7 cellular contexts compared by ENCODE assay signal in the genomic region with DNA sequence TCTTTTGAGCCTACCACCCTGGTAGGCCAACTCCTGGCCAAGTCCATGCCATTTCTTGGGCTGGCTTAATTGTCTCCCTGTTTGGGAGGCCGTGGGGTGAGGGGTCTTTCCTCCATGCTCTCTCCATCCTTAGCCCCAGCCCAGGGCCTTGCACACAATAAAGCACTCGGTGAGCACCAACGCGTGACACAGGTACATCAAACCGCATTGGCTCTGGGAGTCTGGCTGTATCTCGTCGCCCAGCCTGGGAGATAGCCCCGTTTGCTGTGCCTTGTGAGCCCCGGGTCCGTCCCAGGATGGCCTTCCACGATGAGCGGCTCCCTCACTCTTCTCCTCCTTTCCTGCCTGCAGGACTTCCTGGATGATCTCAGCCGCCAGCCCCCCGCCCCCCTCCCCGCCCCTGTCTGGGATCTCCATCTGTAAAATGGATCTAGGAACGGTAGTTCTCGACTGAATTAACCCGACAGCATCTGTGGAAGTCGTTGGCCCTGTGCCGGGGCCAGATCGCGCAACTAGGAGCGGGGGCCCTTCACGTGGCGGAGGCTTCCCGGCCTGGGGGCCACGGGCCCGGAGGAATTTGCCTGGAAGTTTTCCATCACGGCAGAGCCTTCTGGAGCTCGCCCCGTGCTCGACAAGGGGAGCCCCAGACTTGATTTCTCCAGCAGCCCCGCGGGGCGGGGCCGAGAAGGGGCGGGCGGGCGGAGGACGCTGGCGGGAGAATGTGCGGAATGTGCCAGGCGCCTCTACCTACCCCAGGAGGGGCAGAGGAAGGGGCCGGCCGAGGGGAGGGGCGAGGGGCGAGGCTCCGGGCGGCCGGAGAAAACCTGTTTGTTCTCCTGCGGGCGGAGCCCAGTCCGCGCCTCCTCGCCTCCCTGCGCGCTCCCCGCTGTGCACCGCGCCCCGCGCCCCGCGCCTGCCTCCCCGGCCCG. TPM values are rescaled to one million over a fixed set of nuclear protein-coding genes. Genes with fewer than 3 reads are reported as not detected.
DNase-seq lines count a peak whose midpoint lies in the region; ATAC-seq and TF ChIP-seq lines count a peak whose summit lies in the region.

Gene ZNF185 (plus strand): TSS at position 852 of the 929 bp plus-strand sequence. CDS start 16,423 bp downstream, outside the sequence.

- 27 to 68% methylated on average over 5 to 42 of the region's 66 CpGs for WGBS in GM23248 (ENCODE audit: low coverage in 1 of 2, low lambda C conversion rate in 2 of 2, missing lambda C conversion rate in 2 of 2), 2 experiments
- 12 to 28% (median 25%) methylated on average over 11 to 64 of the region's 66 CpGs for WGBS in psoas muscle, 3 donors

- H3K9me2 ChIP-seq in GM23248 (ENCODE audit: insufficient read depth): no peaks in the 10 kb centered on the region

- no peak for ATAC-seq in psoas muscle

- no peak within 1 kb of the TSS for H3K9ac ChIP-seq in GM23248

- H4K20me1 ChIP-seq in GM23248 (ENCODE audit: insufficient read depth): no peaks in the 10 kb centered on the region

- peak; percentile 13 for DNase-seq in GM23248
- DNase-seq in NCI-H748 treated with DMSO at 0.1 percent for 48 hours (lab: John Stamatoyannopoulos, UW): peak; percentile 10
- DNase-seq in fibroblast of villous mesenchyme (ENCODE audit: low read depth): peak; percentile 12
- no peak for DNase-seq in psoas muscle
- DNase-seq in SK-N-DZ (ENCODE audit: low spot score): no peak
- no peak for DNase-seq in effector CD8-positive, alpha-beta T cell (lab: John Stamatoyannopoulos, UW)
- no peak for DNase-seq in RKO (ENCODE audit: low spot score)

- H3F3A ChIP-seq in GM23248 (ENCODE audit: insufficient read depth): no peaks in the 10 kb centered on the region

- H3K9me3 ChIP-seq in GM23248 (ENCODE audit: low read depth) (no peaks in the 10 kb centered on the region), psoas muscle (no peaks in the 10 kb centered on the region)

- no peak within 1 kb of the TSS for H3K4me2 ChIP-seq in GM23248 (ENCODE audit: unreplicated experiment)

- H3K4me3 ChIP-seq in GM23248 (peak within 1 kb of the TSS; percentile 51), fibroblast of villous mesenchyme (ENCODE audit: low read depth, low read length) (peak within 1 kb of the TSS; percentile 43), psoas muscle (peak within 1 kb of the TSS; percentile 39)

- H3K36me3 ChIP-seq in GM23248 (ENCODE audit: low read depth) (no peaks in the 10 kb centered on the region), psoas muscle (ENCODE audit: insufficient read depth in 1 of 2, low read depth in 1 of 2) (no peaks in the 10 kb centered on the region)

- TF ChIP-seq CTCF in fibroblast of villous mesenchyme (IDR thresholded peaks at IDR 0.05; ENCODE audit: insufficient read depth, low read depth, low read length) (no peak), psoas muscle (IDR thresholded peaks at IDR 0.05) (no peak)

- in situ Hi-C loops in GM23248 (cut with MboI): no loop called here

- H3K79me2 ChIP-seq in GM23248 (ENCODE audit: insufficient read depth): no peaks in the 10 kb centered on the region

- no peak within 1 kb of the TSS for H3K27ac ChIP-seq in GM23248
- H3K27ac ChIP-seq in psoas muscle: no peak within 1 kb of the TSS

- intact Hi-C loops in psoas muscle (cut with DNase I): no loop called here

- H3K4me1 ChIP-seq in GM23248 (ENCODE audit: insufficient read depth) (0 out of 2 replicates have a peak, but pooled peaks cover 8% of the 10 kb centered on the region), psoas muscle (no peaks in the 10 kb centered on the region)

- no peaks in the 10 kb centered on the region for H3K27me3 ChIP-seq in GM23248 (replicated peaks; ENCODE audit: insufficient read depth)
- peaks cover 0 to 61% (median 6%) of the 10 kb centered on the region in 3 donors for H3K27me3 ChIP-seq in psoas muscle (ENCODE audit: insufficient read depth in 3 of 3, low read length in 2 of 3)

- peak within 1 kb of the TSS; percentile 60; the same call in 1 of the 2 replicates for H2AFZ ChIP-seq in GM23248

RNA-seq across cellular contexts. Expression of gene ZNF185, which starts in this region (rescaled TPM):
- total RNA-seq in GM23248 (2014; rRNA removed; shearing (Covaris generic)): 4.5 and 7.2 TPM in 2 replicates
- polyA plus RNA-seq in GM23248 (2016; fragmentation: Nextera tagmentation; extraction: Ambion mirVana): 3.7 and 4.0 TPM in 2 replicates
- 2.9 and 3.9 TPM in 2 replicates for total RNA-seq in fibroblast of villous mesenchyme
- total RNA-seq in psoas muscle: 1 to 10 TPM; 1.3 to 1.5 (median 1.4) TPM
- 1 to 10 TPM in 1 of 3 donors, under 1 TPM in 2; 0.79 to 1.1 (median 0.79) TPM for polyA plus RNA-seq in psoas muscle
- 0.63 and 0.73 TPM in 2 replicates for polyA plus RNA-seq in SK-N-DZ (2014; cell fraction: cytosol; rRNA removed)
- polyA plus RNA-seq in SK-N-DZ (2014; cell fraction: nucleus; rRNA removed): 0.29 and 0.59 TPM in 2 replicates

Comparison
In these comparisons a context has a peak if more than half of its experiments do, and no peak if none do; other contexts are left out.
1. DNase-seq: peak in GM23248 (single experiment), NCI-H748 treated with DMSO at 0.1 percent for 48 hours (single experiment) and fibroblast of villous mesenchyme (single experiment); none in psoas muscle (0 of 2), SK-N-DZ (single experiment), effector CD8-positive, alpha-beta T cell (single experiment) and RKO (single experiment).
2. Peak in every context shown above with its lines, with median percentiles within 50 percentile points of each other: H3K4me3 ChIP-seq.